Comparison of ENCODE assay signal across 24 cellular contexts in genomic region chr13:76713280-76713679, GRCh38.
DNase-seq lines count a peak whose midpoint lies in the region; ATAC-seq and TF ChIP-seq lines count a peak whose summit lies in the region.
"Had no signal": no experiment of that assay in that cellular context is flagged by ENCODE, and none has a peak within 500 bp of the region (broad histone marks: within the 10 kb centered on the region; RNA-seq: fewer than 3 reads in every experiment).

No MANE protein-coding gene starts in this region.

- H2BK15ac ChIP-seq in mesenchymal stem cell (ENCODE audit: low read depth, poor library complexity, severe bottlenecking), result no peak overlapping the region

- H3K4me1 Mint-ChIP-seq in stimulated activated effector memory CD8-positive, alpha-beta T cell treated with anti-CD3 and anti-CD28 coated beads, Interleukin-12 subunit alpha, Interleukin-12 subunit beta, amount 100 ng/mL, for 72 hours, result no peaks in the 10 kb centered on the region
- H3K4me1 Mint-ChIP-seq: B cell; CD8-positive, alpha-beta memory T cell had no signal

- no peak overlapping the region for H4K12ac ChIP-seq in trophoblast cell (ENCODE audit: low read depth, low read length)

- intact Hi-C loops in psoas muscle (cut with DNase I), result no loop called here
- intact Hi-C loops in ovary (cut with DNase I), result no loop called here

- no peak overlapping the region for H2AFZ ChIP-seq in mesenchymal stem cell (ENCODE audit: low read depth, low read length)
- H2AFZ ChIP-seq in trophoblast cell (ENCODE audit: insufficient read depth, low read length, poor library complexity), result no peak overlapping the region

- no peaks in the 10 kb centered on the region for H3K79me2 ChIP-seq in trophoblast cell (ENCODE audit: control insufficient read depth, insufficient read depth, low read length, poor library complexity)

- H3K14ac ChIP-seq in mesenchymal stem cell (ENCODE audit: low read length in 2 of 2) (no peak overlapping the region), trophoblast cell (ENCODE audit: low read length) (no peak overlapping the region)

- DNase-seq in HEK293T (ENCODE audit: extremely low spot score) (no peak), mesenchymal stem cell (no peak), trophoblast cell (no peak), psoas muscle (no peak), ovary (no peak)
- DNase-seq in stimulated activated effector memory CD8-positive, alpha-beta T cell treated with anti-CD3 and anti-CD28 coated beads, Interleukin-12 subunit alpha, Interleukin-12 subunit beta, amount 100 ng/mL, for 72 hours (ENCODE audit: low spot score in 2 of 2), result no peak
- DNase-seq in activated CD4-positive, CD25-positive, alpha-beta regulatory T cell (lab: John Stamatoyannopoulos, UW), result no peak
- DNase-seq: AML-193; CD4-positive, alpha-beta T cell; CD8-positive, alpha-beta memory T cell; COR-L47; DMS 273 treated with DMSO at 0.1 percent for 48 hours; DMS153; DMS53; DMS79; DND-41; EL; GDM1 had no signal

- no peak for TF ChIP-seq CTCF in psoas muscle (IDR thresholded peaks at IDR 0.05)
- no peak for TF ChIP-seq CTCF in ovary (IDR thresholded peaks at IDR 0.05)

- no peak overlapping the region for H3K4ac ChIP-seq in mesenchymal stem cell (ENCODE audit: low read depth in 1 of 2, low read length in 2 of 2)
- no peak overlapping the region for H3K4ac ChIP-seq in trophoblast cell (ENCODE audit: low read depth, low read length)

- H3K23ac ChIP-seq in mesenchymal stem cell (ENCODE audit: low read length in 2 of 2), result no peak overlapping the region
- no peak overlapping the region for H3K23ac ChIP-seq in trophoblast cell (ENCODE audit: low read length)

- H4K91ac ChIP-seq in mesenchymal stem cell (ENCODE audit: low read length) (peak overlapping the region; percentile 68), trophoblast cell (ENCODE audit: low read depth, low read length) (peak overlapping the region; percentile 34)

- no peaks in the 10 kb centered on the region for H3K36me3 Mint-ChIP-seq in stimulated activated effector memory CD8-positive, alpha-beta T cell treated with anti-CD3 and anti-CD28 coated beads, Interleukin-12 subunit alpha, Interleukin-12 subunit beta, amount 100 ng/mL, for 72 hours

- 95% methylated on average over 1 of the region's 1 CpG for WGBS in mesenchymal stem cell
- no CpG with 5 or more reads among the region's 1 CpG for WGBS in trophoblast cell (ENCODE audit: extremely low coverage, insufficient coverage, insufficient read length)
- WGBS in psoas muscle, 3 donors, result 86 to 100% (median 100%) methylated on average over 1 of the region's 1 CpG
- WGBS in ovary, 3 donors, result 90 to 100% (median 100%) methylated on average over 1 of the region's 1 CpG

- no peaks in the 10 kb centered on the region for H3K9me3 ChIP-seq in mesenchymal stem cell (ENCODE audit: control insufficient read depth, low read length)
- H3K9me3 ChIP-seq in trophoblast cell (ENCODE audit: insufficient read depth, low read depth, low read length), result no peaks in the 10 kb centered on the region
- no peaks in the 10 kb centered on the region for H3K9me3 ChIP-seq in psoas muscle
- no peaks in the 10 kb centered on the region for H3K9me3 ChIP-seq in ovary
- H3K9me3 ChIP-seq: A549; BLaER1 treated with 17β-estradiol and CSF1 and Interleukin-3, amounts not matched to agents 10 nM and 100 nM had no signal

- ATAC-seq in stimulated activated effector memory CD8-positive, alpha-beta T cell treated with anti-CD3 and anti-CD28 coated beads, Interleukin-12 subunit alpha, Interleukin-12 subunit beta, amount 100 ng/mL, for 72 hours, result peak; percentile 27
- no peak for ATAC-seq in psoas muscle
- ATAC-seq: A549, GM12878 had no signal

- no peak for TF ChIP-seq EP300 in ovary (IDR thresholded peaks at IDR 0.05)

- H4K8ac ChIP-seq in mesenchymal stem cell (ENCODE audit: low read length) (peak overlapping the region; percentile 54), trophoblast cell (ENCODE audit: low read depth, low read length) (no peak overlapping the region)

- H3K36me3 ChIP-seq in mesenchymal stem cell (ENCODE audit: control insufficient read depth in 1 of 2, insufficient read depth in 2 of 2, low read depth in 1 of 2, low read length in 2 of 2) (no peaks in the 10 kb centered on the region), trophoblast cell (ENCODE audit: control insufficient read depth in 1 of 2, insufficient read depth in 2 of 2, low read length in 2 of 2) (no peaks in the 10 kb centered on the region), psoas muscle (ENCODE audit: insufficient read depth in 1 of 2, low read depth in 1 of 2) (no peaks in the 10 kb centered on the region), ovary (no peaks in the 10 kb centered on the region)
- H3K36me3 ChIP-seq: BLaER1 treated with 17β-estradiol and CSF1 and Interleukin-3, amounts not matched to agents 10 nM and 100 nM had no signal

- H3K4me2 ChIP-seq in mesenchymal stem cell (ENCODE audit: low read length, poor library complexity, severe bottlenecking), result no peak overlapping the region
- H3K4me2 ChIP-seq in trophoblast cell (ENCODE audit: low read length), result no peak overlapping the region
- H3K4me2 ChIP-seq: A549 had no signal

- no peak for TF ChIP-seq POLR2A in ovary (IDR thresholded peaks at IDR 0.05)

- H3K4me1 ChIP-seq in mesenchymal stem cell (ENCODE audit: control insufficient read depth, insufficient read depth, low read depth, low read length), result no peaks in the 10 kb centered on the region
- H3K4me1 ChIP-seq in trophoblast cell (ENCODE audit: control insufficient read depth in 1 of 2, insufficient read depth in 2 of 2, low read length in 2 of 2), result peaks cover 0 to 3% of the 10 kb centered on the region in 2 experiments
- H3K4me1 ChIP-seq in psoas muscle, result no peaks in the 10 kb centered on the region
- H3K4me1 ChIP-seq in ovary (ENCODE audit: insufficient read depth), result peaks cover 10% of the 10 kb centered on the region
- H3K4me1 ChIP-seq: A549 had no signal

- H3K27me3 ChIP-seq in mesenchymal stem cell (ENCODE audit: control insufficient read depth in 1 of 2, insufficient read depth in 1 of 2, low read length in 2 of 2), result no peaks in the 10 kb centered on the region
- no peaks in the 10 kb centered on the region for H3K27me3 ChIP-seq in trophoblast cell (ENCODE audit: insufficient read depth, low read length)
- H3K27me3 ChIP-seq in psoas muscle (ENCODE audit: insufficient read depth in 3 of 3, low read length in 2 of 3), result no peaks in the 10 kb centered on the region
- H3K27me3 ChIP-seq in ovary, result no peaks in the 10 kb centered on the region
- H3K27me3 ChIP-seq: BLaER1 treated with 17β-estradiol and CSF1 and Interleukin-3, amounts not matched to agents 10 nM and 100 nM had no signal

- H3K27ac ChIP-seq in mesenchymal stem cell (ENCODE audit: low read length, poor library complexity, severe bottlenecking) (no peak overlapping the region), trophoblast cell (ENCODE audit: low read depth, low read length) (no peak overlapping the region), psoas muscle (no peak overlapping the region), ovary (no peak overlapping the region)
- H3K27ac ChIP-seq: 22Rv1; A549; BLaER1 treated with 17β-estradiol and CSF1 and Interleukin-3, amounts not matched to agents 10 nM and 100 nM; C4-2B had no signal

- H2BK120ac ChIP-seq in mesenchymal stem cell (ENCODE audit: low read depth, low read length) (no peak overlapping the region), trophoblast cell (ENCODE audit: insufficient read depth, low read length, poor library complexity) (no peak overlapping the region)

- H2AK5ac ChIP-seq in mesenchymal stem cell (ENCODE audit: low read length, severe bottlenecking), result no peak overlapping the region
- peak overlapping the region; percentile 80 for H2AK5ac ChIP-seq in trophoblast cell (ENCODE audit: low read length)

- H2BK12ac ChIP-seq in mesenchymal stem cell (ENCODE audit: low read length in 2 of 2), result peak overlapping the region in 1 of 2 experiments; percentile 84
- peak overlapping the region; percentile 74 for H2BK12ac ChIP-seq in trophoblast cell (ENCODE audit: low read length)

- H3K4me3 Mint-ChIP-seq in stimulated activated effector memory CD8-positive, alpha-beta T cell treated with anti-CD3 and anti-CD28 coated beads, Interleukin-12 subunit alpha, Interleukin-12 subunit beta, amount 100 ng/mL, for 72 hours, result no peak overlapping the region
- H3K4me3 Mint-ChIP-seq: B cell; CD4-positive, alpha-beta T cell; CD8-positive, alpha-beta memory T cell had no signal

- H3K9ac ChIP-seq in mesenchymal stem cell (ENCODE audit: low read length) (no peak overlapping the region), trophoblast cell (ENCODE audit: low read length) (no peak overlapping the region)
- H3K9ac ChIP-seq: BLaER1 treated with 17β-estradiol and CSF1 and Interleukin-3, amounts not matched to agents 10 nM and 100 nM had no signal

- no peak overlapping the region for H2BK5ac ChIP-seq in mesenchymal stem cell (ENCODE audit: low read depth, low read length, poor library complexity, severe bottlenecking)
- H2BK5ac ChIP-seq in trophoblast cell (ENCODE audit: low read depth, low read length, poor library complexity), result no peak overlapping the region

- no peak overlapping the region for H3K27ac Mint-ChIP-seq in stimulated activated effector memory CD8-positive, alpha-beta T cell treated with anti-CD3 and anti-CD28 coated beads, Interleukin-12 subunit alpha, Interleukin-12 subunit beta, amount 100 ng/mL, for 72 hours
- H3K27ac Mint-ChIP-seq: B cell; CD4-positive, alpha-beta T cell had no signal

- no peaks in the 10 kb centered on the region for H3K9me3 Mint-ChIP-seq in stimulated activated effector memory CD8-positive, alpha-beta T cell treated with anti-CD3 and anti-CD28 coated beads, Interleukin-12 subunit alpha, Interleukin-12 subunit beta, amount 100 ng/mL, for 72 hours
- H3K9me3 Mint-ChIP-seq: CD4-positive, alpha-beta T cell had no signal

- H3K18ac ChIP-seq in mesenchymal stem cell (ENCODE audit: low read depth in 1 of 2, low read length in 2 of 2) (peak overlapping the region in 1 of 2 experiments; percentile 62), trophoblast cell (ENCODE audit: low read length) (no peak overlapping the region)

- POLR2A ChIA-PET in HEK293T (lab: Yijun Ruan, JAX), result no interaction called here

- H3K79me1 ChIP-seq in mesenchymal stem cell (replicated peaks; ENCODE audit: low read length, poor library complexity, severe bottlenecking), result no peaks in the 10 kb centered on the region
- peaks cover 3% of the 10 kb centered on the region for H3K79me1 ChIP-seq in trophoblast cell (ENCODE audit: low read length)

- CTCF ChIA-PET in HEK293T (lab: Yijun Ruan, JAX), result no interaction called here

- H3K4me3 ChIP-seq in mesenchymal stem cell (ENCODE audit: insufficient read depth in 1 of 2, low read depth in 1 of 2, low read length in 2 of 2) (no peak overlapping the region), trophoblast cell (ENCODE audit: low read depth, low read length) (no peak overlapping the region), psoas muscle (no peak overlapping the region), ovary (no peak overlapping the region)
- H3K4me3 ChIP-seq: A549; BLaER1 treated with 17β-estradiol and CSF1 and Interleukin-3, amounts not matched to agents 10 nM and 100 nM; GM12878 had no signal
